Comparison of ENCODE assay signal across 17 cellular contexts in genomic region chr20:11401988-11402387, GRCh38.
DNase-seq lines count a peak whose midpoint lies in the region; ATAC-seq and TF ChIP-seq lines count a peak whose summit lies in the region.
"Had no signal": no experiment of that assay in that cellular context is flagged by ENCODE, and none has a peak within 500 bp of the region (broad histone marks: within the 10 kb centered on the region; RNA-seq: fewer than 3 reads in every experiment).

No MANE protein-coding gene starts in this region.

- WGBS in transverse colon (ENCODE audit: low coverage in 1 of 2), 2 donors: 77 to 84% methylated on average over 3 of the region's 3 CpGs

- no peak overlapping the region for H3K27ac Mint-ChIP-seq in activated naive CD4-positive, alpha-beta T cell treated with anti-CD3 and anti-CD28 coated beads for 36 hours
- H3K27ac Mint-ChIP-seq: type B pancreatic cell had no signal

- H3K4me3 Mint-ChIP-seq in activated naive CD4-positive, alpha-beta T cell treated with anti-CD3 and anti-CD28 coated beads for 36 hours: no peak overlapping the region
- H3K4me3 Mint-ChIP-seq: type B pancreatic cell had no signal

- TF ChIP-seq POLR2A in GM18505 (IDR thresholded peaks at IDR 0.05; ENCODE audit: borderline replicate concordance, extremely low read depth, insufficient read depth, insufficient read length) (no peak), transverse colon (IDR thresholded peaks at IDR 0.05) (no peak)

- CTCF ChIA-PET in Panc1 (lab: Charles Lee): no interaction called here
- CTCF ChIA-PET in activated naive CD4-positive, alpha-beta T cell treated with anti-CD3 and anti-CD28 coated beads for 36 hours (lab: Charles Lee): no interaction called here

- no TSS peak for BruUV-seq in Panc1 (replicated peaks; lab: Mats Ljungman, UMichigan)

- intact Hi-C loops in Panc1 (cut with micrococcal nuclease; ENCODE audit: unreplicated experiment) (no loop called here), transverse colon (cut with DNase I; ENCODE audit: low total_unique reads) (no loop called here)
- intact Hi-C loops in activated naive CD4-positive, alpha-beta T cell treated with anti-CD3 and anti-CD28 coated beads for 36 hours (cut with micrococcal nuclease): no loop called here

- no peaks in the 10 kb centered on the region for H3K4me1 ChIP-seq in Panc1 (ENCODE audit: control insufficient read depth, insufficient read depth, low read length)
- peaks cover 0 to 6% of the 10 kb centered on the region in 2 donors for H3K4me1 ChIP-seq in right atrium auricular region
- H3K4me1 ChIP-seq in transverse colon: no peaks in the 10 kb centered on the region
- H3K4me1 ChIP-seq: pancreas had no signal

- H3K9me3 ChIP-seq in Panc1 (ENCODE audit: control insufficient read depth, insufficient read depth, low read depth, low read length) (no peaks in the 10 kb centered on the region), right atrium auricular region (no peaks in the 10 kb centered on the region), transverse colon (no peaks in the 10 kb centered on the region)
- H3K9me3 ChIP-seq: adrenal gland, pancreas had no signal

- in situ Hi-C loops in Panc1 (cut with HindIII; ENCODE audit: low pct_unique_long_range_greater_than_20kb, low sequenced_read_pairs) (no loop called here), transverse colon (cut with MboI; ENCODE audit: low pct_ligation_motif_present in 1 of 4, low pct_unique_long_range_greater_than_20kb in 1 of 4, low sequenced_read_pairs in 3 of 4) (no loop called here)

- DNase-seq in A172 (ENCODE audit: low spot score): peak; percentile 25
- DNase-seq in Panc1 (ENCODE audit: low read depth, low spot score): no peak
- DNase-seq in right atrium auricular region (ENCODE audit: low spot score): no peak
- DNase-seq in activated naive CD4-positive, alpha-beta T cell treated with anti-CD3 and anti-CD28 coated beads for 36 hours: no peak
- no peak for DNase-seq in transverse colon
- DNase-seq: activated T-cell treated with anti-CD3 and anti-CD28 coated beads, Interleukin-2, amount 50 U/mL, for 1 hour; adrenal gland; DMS 273 treated with DMSO at 0.1 percent for 48 hours; mesenchymal stem cell; NCI-H1105; pancreas; stimulated activated CD8-positive, alpha-beta memory T cell treated with anti-CD3 and anti-CD28 coated beads, Interleukin-4, amount 100 ng/mL, for 48 hours had no signal

- ATAC-seq in GM18909 (IDR thresholded peaks at IDR 0.05; ENCODE audit: poor library complexity, unreplicated experiment): peak; percentile 59
- peak; percentile 89 for ATAC-seq in HG03432 (IDR thresholded peaks at IDR 0.05; ENCODE audit: unreplicated experiment)
- ATAC-seq in Panc1: peak; percentile 88
- no peak for ATAC-seq in GM18505 (IDR thresholded peaks at IDR 0.05; ENCODE audit: unreplicated experiment)
- ATAC-seq: pancreas had no signal

- H3K36me3 ChIP-seq in Panc1 (ENCODE audit: control insufficient read depth, insufficient read depth, low read length): no peaks in the 10 kb centered on the region
- no peaks in the 10 kb centered on the region for H3K36me3 ChIP-seq in right atrium auricular region
- no peaks in the 10 kb centered on the region for H3K36me3 ChIP-seq in transverse colon
- H3K36me3 ChIP-seq: adrenal gland, pancreas had no signal

- no peaks in the 10 kb centered on the region for H3K36me3 Mint-ChIP-seq in activated naive CD4-positive, alpha-beta T cell treated with anti-CD3 and anti-CD28 coated beads for 36 hours (ENCODE audit: low read depth)
- H3K36me3 Mint-ChIP-seq: type B pancreatic cell had no signal

- POLR2A ChIA-PET in Panc1 (lab: Charles Lee): no interaction called here

- H3K4me1 Mint-ChIP-seq in activated naive CD4-positive, alpha-beta T cell treated with anti-CD3 and anti-CD28 coated beads for 36 hours (ENCODE audit: low read depth): no peaks in the 10 kb centered on the region

- no peak for TF ChIP-seq EP300 in transverse colon (IDR thresholded peaks at IDR 0.05; ENCODE audit: low read depth)

- H3K27ac ChIP-seq in Panc1 (ENCODE audit: low read length) (peak overlapping the region; percentile 73), right atrium auricular region (no peak overlapping the region), transverse colon (no peak overlapping the region)
- H3K27ac ChIP-seq: adrenal gland, coronary artery, pancreas had no signal

- H3K4me3 ChIP-seq in Panc1 (ENCODE audit: low read depth in 2 of 2, low read length in 2 of 2) (peak overlapping the region; percentile 37 to 47), right atrium auricular region (no peak overlapping the region), transverse colon (no peak overlapping the region)
- H3K4me3 ChIP-seq: adrenal gland, coronary artery, pancreas had no signal

- H3K27me3 ChIP-seq in Panc1 (ENCODE audit: control insufficient read depth, insufficient read depth, low read length) (no peaks in the 10 kb centered on the region), right atrium auricular region (no peaks in the 10 kb centered on the region), transverse colon (no peaks in the 10 kb centered on the region)
- H3K27me3 ChIP-seq: adrenal gland, pancreas had no signal

- peaks cover 1% of the 10 kb centered on the region for H3K9me3 Mint-ChIP-seq in activated naive CD4-positive, alpha-beta T cell treated with anti-CD3 and anti-CD28 coated beads for 36 hours

- no peaks in the 10 kb centered on the region for H3K27me3 Mint-ChIP-seq in activated naive CD4-positive, alpha-beta T cell treated with anti-CD3 and anti-CD28 coated beads for 36 hours (ENCODE audit: low read depth)

- no peak for TF ChIP-seq CTCF in Panc1 (IDR thresholded peaks at IDR 0.05)
- TF ChIP-seq CTCF in right atrium auricular region (IDR thresholded peaks at IDR 0.05): no peak
- TF ChIP-seq CTCF in transverse colon (IDR thresholded peaks at IDR 0.05): no peak

Comparison
In these comparisons a context has a peak if more than half of its experiments do, and no peak if none do; other contexts are left out.
1. H3K4me3 ChIP-seq: peak in Panc1 (2 of 2); none in right atrium auricular region (0 of 2) and transverse colon (0 of 4).